8 cellular contexts compared by ENCODE assay signal in genomic region chrX:35380808-35381700, GRCh38.
DNase-seq lines count a peak whose midpoint lies in the region; ATAC-seq and TF ChIP-seq lines count a peak whose summit lies in the region.

No MANE protein-coding gene starts in this region.

- no peaks in the 10 kb centered on the region for H3K36me3 ChIP-seq in colonic mucosa
- H3K36me3 ChIP-seq in ovary = no peaks in the 10 kb centered on the region

- peak; percentile 67 for DNase-seq in DMS 273 (lab: John Stamatoyannopoulos, UW; ENCODE audit: unreplicated experiment)
- DNase-seq in DMS 273 treated with DMSO at 0.1 percent for 48 hours (lab: John Stamatoyannopoulos, UW) = no peak
- peak; percentile 10 for DNase-seq in NCI-H1417 treated with DMSO at 0.1 percent for 48 hours (lab: John Stamatoyannopoulos, UW)
- DNase-seq in colonic mucosa = no peak
- no peak for DNase-seq in progenitor cell of endocrine pancreas (ENCODE audit: low spot score, unreplicated experiment)
- no peak for DNase-seq in ovary

- H3K36me3 Mint-ChIP-seq in progenitor cell of endocrine pancreas (ENCODE audit: insufficient read depth) = no peaks in the 10 kb centered on the region

- H3K4me1 Mint-ChIP-seq in progenitor cell of endocrine pancreas (ENCODE audit: low read depth) = no peaks in the 10 kb centered on the region

- H3K4me3 ChIP-seq in colonic mucosa (no peak overlapping the region), ovary (no peak overlapping the region)

- peak; percentile 74 for TF ChIP-seq CTCF in colonic mucosa (IDR thresholded peaks at IDR 0.05)
- peak; percentile 65 for TF ChIP-seq CTCF in progenitor cell of endocrine pancreas (IDR thresholded peaks at IDR 0.05; ENCODE audit: unreplicated experiment)
- TF ChIP-seq CTCF in ovary (IDR thresholded peaks at IDR 0.05) = no peak

- H3K27ac ChIP-seq in colonic mucosa (no peak overlapping the region), ovary (no peak overlapping the region)

- H3K4me3 Mint-ChIP-seq in progenitor cell of endocrine pancreas (ENCODE audit: low read depth) = no peak overlapping the region

- no peak overlapping the region for H3K27ac Mint-ChIP-seq in progenitor cell of endocrine pancreas

- TF ChIP-seq EP300 in ovary (IDR thresholded peaks at IDR 0.05) = no peak

- H3K9ac ChIP-seq in colonic mucosa (ENCODE audit: low read depth in 2 of 2, low read length in 2 of 2) = no peak overlapping the region

- H3K9me3 ChIP-seq in colonic mucosa (no peaks in the 10 kb centered on the region), ovary (no peaks in the 10 kb centered on the region)

- intact Hi-C loops in colonic mucosa (cut with DNase I) = loop anchor here (10.0 kb wide), 1 partner anchor 344 kb away; no protein-coding TSS in a partner anchor
- intact Hi-C loops in ovary (cut with DNase I) = no loop called here

- 59 to 68% (median 67%) methylated on average over 6 of the region's 6 CpGs for WGBS in ovary, 3 donors

- peak; percentile 98 for ATAC-seq in HG02610 (IDR thresholded peaks at IDR 0.05; ENCODE audit: unreplicated experiment)
- no peak for ATAC-seq in HG03039 (IDR thresholded peaks at IDR 0.05; ENCODE audit: unreplicated experiment)

- no peaks in the 10 kb centered on the region for H3K4me1 ChIP-seq in colonic mucosa
- no peaks in the 10 kb centered on the region for H3K4me1 ChIP-seq in ovary (ENCODE audit: insufficient read depth)

- H3K27me3 Mint-ChIP-seq in progenitor cell of endocrine pancreas = no peaks in the 10 kb centered on the region

- H3K9me3 Mint-ChIP-seq in progenitor cell of endocrine pancreas (ENCODE audit: low read depth) = peaks cover 32% of the 10 kb centered on the region

- H3K27me3 ChIP-seq in colonic mucosa (no peaks in the 10 kb centered on the region), ovary (no peaks in the 10 kb centered on the region)

- no peak for TF ChIP-seq POLR2A in ovary (IDR thresholded peaks at IDR 0.05)

Comparison
In these comparisons a context has a peak if more than half of its experiments do, and no peak if none do; other contexts are left out.
1. DNase-seq: peak in DMS 273 (single experiment) and NCI-H1417 treated with DMSO at 0.1 percent for 48 hours (single experiment); none in DMS 273 treated with DMSO at 0.1 percent for 48 hours (single experiment), colonic mucosa (single experiment), progenitor cell of endocrine pancreas (single experiment) and ovary (0 of 5).
2. CTCF ChIP-seq: peak in colonic mucosa (single experiment) and progenitor cell of endocrine pancreas (single experiment); none in ovary (0 of 3).